1 cellular context compared by ENCODE assay signal in the genomic region with DNA sequence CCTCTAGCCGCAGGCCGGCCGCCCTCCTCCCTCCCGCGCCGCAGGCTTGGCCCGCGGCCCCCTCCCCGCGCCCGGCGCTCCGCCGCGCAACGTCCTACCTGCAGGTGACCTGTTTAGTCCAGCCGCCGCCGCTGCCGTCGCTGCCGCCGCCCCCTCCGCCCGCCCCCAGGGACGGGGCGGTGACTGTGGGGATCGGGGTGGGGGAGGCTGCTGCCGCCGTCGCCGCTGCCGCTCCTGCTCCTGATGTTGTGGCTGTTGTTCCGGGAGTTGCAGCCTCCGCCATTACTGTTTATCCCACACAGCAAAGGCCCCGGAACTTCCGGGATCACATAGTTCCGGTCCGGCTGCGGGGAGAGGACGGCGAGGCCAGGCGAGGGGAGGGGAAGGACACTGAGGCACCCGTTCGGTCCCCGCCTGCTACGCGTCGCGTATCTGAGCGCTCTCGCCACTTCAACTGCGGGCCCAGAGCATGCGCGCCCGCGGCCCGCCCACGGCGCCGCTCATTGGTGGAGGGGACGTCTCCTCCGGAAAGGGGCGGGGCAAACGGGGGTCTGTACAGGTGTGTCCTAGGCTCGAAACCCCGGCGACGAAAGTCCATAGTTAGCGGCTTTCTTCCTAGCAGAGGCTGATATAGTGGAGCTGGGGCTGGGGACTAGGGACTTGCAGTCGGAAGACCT.
A peak's percentile ranks its signal among the peaks of the same experiment; 100 is the strongest.
TF ChIP-seq lines count a peak whose summit lies in the region.

A gene with protein sequence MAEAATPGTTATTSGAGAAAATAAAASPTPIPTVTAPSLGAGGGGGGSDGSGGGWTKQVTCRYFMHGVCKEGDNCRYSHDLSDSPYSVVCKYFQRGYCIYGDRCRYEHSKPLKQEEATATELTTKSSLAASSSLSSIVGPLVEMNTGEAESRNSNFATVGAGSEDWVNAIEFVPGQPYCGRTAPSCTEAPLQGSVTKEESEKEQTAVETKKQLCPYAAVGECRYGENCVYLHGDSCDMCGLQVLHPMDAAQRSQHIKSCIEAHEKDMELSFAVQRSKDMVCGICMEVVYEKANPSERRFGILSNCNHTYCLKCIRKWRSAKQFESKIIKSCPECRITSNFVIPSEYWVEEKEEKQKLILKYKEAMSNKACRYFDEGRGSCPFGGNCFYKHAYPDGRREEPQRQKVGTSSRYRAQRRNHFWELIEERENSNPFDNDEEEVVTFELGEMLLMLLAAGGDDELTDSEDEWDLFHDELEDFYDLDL (minus strand): TSS at position 444 of the 677 bp plus-strand sequence. CDS start 161 bp downstream, at position 283.

TF ChIP-seq in K562, 482 proteins besides CTCF, POLR2A, EP300 and RAD21 (continued from another document and continues in another):
- no peak for TF ChIP-seq CBX8 (IDR thresholded peaks at IDR 0.05; ENCODE audit: borderline replicate concordance, extremely low read depth, low read depth, low read length, poor library complexity, severe bottlenecking)
- TF ChIP-seq CEBPB (tag; IDR thresholded peaks at IDR 0.05), result no peak
- TF ChIP-seq RBM34 (IDR thresholded peaks at IDR 0.05; ENCODE audit: borderline replicate concordance, insufficient read depth, low read length), result no peak
- TF ChIP-seq, protein P1, sequence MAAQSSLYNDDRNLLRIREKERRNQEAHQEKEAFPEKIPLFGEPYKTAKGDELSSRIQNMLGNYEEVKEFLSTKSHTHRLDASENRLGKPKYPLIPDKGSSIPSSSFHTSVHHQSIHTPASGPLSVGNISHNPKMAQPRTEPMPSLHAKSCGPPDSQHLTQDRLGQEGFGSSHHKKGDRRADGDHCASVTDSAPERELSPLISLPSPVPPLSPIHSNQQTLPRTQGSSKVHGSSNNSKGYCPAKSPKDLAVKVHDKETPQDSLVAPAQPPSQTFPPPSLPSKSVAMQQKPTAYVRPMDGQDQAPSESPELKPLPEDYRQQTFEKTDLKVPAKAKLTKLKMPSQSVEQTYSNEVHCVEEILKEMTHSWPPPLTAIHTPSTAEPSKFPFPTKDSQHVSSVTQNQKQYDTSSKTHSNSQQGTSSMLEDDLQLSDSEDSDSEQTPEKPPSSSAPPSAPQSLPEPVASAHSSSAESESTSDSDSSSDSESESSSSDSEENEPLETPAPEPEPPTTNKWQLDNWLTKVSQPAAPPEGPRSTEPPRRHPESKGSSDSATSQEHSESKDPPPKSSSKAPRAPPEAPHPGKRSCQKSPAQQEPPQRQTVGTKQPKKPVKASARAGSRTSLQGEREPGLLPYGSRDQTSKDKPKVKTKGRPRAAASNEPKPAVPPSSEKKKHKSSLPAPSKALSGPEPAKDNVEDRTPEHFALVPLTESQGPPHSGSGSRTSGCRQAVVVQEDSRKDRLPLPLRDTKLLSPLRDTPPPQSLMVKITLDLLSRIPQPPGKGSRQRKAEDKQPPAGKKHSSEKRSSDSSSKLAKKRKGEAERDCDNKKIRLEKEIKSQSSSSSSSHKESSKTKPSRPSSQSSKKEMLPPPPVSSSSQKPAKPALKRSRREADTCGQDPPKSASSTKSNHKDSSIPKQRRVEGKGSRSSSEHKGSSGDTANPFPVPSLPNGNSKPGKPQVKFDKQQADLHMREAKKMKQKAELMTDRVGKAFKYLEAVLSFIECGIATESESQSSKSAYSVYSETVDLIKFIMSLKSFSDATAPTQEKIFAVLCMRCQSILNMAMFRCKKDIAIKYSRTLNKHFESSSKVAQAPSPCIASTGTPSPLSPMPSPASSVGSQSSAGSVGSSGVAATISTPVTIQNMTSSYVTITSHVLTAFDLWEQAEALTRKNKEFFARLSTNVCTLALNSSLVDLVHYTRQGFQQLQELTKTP (IDR thresholded peaks at IDR 0.05; ENCODE audit: low read depth in 1 of 2, partially characterized antibody in 2 of 2), result peak in 1 of 2 experiments; percentile 81
- TF ChIP-seq, protein P2, sequence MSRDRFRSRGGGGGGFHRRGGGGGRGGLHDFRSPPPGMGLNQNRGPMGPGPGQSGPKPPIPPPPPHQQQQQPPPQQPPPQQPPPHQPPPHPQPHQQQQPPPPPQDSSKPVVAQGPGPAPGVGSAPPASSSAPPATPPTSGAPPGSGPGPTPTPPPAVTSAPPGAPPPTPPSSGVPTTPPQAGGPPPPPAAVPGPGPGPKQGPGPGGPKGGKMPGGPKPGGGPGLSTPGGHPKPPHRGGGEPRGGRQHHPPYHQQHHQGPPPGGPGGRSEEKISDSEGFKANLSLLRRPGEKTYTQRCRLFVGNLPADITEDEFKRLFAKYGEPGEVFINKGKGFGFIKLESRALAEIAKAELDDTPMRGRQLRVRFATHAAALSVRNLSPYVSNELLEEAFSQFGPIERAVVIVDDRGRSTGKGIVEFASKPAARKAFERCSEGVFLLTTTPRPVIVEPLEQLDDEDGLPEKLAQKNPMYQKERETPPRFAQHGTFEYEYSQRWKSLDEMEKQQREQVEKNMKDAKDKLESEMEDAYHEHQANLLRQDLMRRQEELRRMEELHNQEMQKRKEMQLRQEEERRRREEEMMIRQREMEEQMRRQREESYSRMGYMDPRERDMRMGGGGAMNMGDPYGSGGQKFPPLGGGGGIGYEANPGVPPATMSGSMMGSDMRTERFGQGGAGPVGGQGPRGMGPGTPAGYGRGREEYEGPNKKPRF (IDR thresholded peaks at IDR 0.05; ENCODE audit: low read depth, low read length), result no peak
- TF ChIP-seq, protein P3, sequence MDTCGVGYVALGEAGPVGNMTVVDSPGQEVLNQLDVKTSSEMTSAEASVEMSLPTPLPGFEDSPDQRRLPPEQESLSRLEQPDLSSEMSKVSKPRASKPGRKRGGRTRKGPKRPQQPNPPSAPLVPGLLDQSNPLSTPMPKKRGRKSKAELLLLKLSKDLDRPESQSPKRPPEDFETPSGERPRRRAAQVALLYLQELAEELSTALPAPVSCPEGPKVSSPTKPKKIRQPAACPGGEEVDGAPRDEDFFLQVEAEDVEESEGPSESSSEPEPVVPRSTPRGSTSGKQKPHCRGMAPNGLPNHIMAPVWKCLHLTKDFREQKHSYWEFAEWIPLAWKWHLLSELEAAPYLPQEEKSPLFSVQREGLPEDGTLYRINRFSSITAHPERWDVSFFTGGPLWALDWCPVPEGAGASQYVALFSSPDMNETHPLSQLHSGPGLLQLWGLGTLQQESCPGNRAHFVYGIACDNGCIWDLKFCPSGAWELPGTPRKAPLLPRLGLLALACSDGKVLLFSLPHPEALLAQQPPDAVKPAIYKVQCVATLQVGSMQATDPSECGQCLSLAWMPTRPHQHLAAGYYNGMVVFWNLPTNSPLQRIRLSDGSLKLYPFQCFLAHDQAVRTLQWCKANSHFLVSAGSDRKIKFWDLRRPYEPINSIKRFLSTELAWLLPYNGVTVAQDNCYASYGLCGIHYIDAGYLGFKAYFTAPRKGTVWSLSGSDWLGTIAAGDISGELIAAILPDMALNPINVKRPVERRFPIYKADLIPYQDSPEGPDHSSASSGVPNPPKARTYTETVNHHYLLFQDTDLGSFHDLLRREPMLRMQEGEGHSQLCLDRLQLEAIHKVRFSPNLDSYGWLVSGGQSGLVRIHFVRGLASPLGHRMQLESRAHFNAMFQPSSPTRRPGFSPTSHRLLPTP (IDR thresholded peaks at IDR 0.05; ENCODE audit: borderline replicate concordance, extremely low read depth, insufficient read length), result peak; percentile 3
- TF ChIP-seq MCM7 (IDR thresholded peaks at IDR 0.05), result no peak
- TF ChIP-seq MYC (IDR thresholded peaks at IDR 0.05; ENCODE audit: low read depth, low read length), result peak; percentile 90
- TF ChIP-seq MYC (CRISPR knock-in tag; IDR thresholded peaks at IDR 0.05; ENCODE audit: borderline replicate concordance, low read depth), result no peak
- no peak for TF ChIP-seq BCL6 (CRISPR knock-in tag; IDR thresholded peaks at IDR 0.05)
- TF ChIP-seq RCOR1 (IDR thresholded peaks at IDR 0.05; ENCODE audit: borderline replicate concordance in 1 of 2, low read depth in 2 of 2, low read length in 2 of 2), result peak in 1 of 2 experiments; percentile 73; a peak in 2 of 4 replicates
- TF ChIP-seq HNRNPLL (IDR thresholded peaks at IDR 0.05; ENCODE audit: low read depth, low read length, poor library complexity, severe bottlenecking), result no peak
- TF ChIP-seq, protein P4, sequence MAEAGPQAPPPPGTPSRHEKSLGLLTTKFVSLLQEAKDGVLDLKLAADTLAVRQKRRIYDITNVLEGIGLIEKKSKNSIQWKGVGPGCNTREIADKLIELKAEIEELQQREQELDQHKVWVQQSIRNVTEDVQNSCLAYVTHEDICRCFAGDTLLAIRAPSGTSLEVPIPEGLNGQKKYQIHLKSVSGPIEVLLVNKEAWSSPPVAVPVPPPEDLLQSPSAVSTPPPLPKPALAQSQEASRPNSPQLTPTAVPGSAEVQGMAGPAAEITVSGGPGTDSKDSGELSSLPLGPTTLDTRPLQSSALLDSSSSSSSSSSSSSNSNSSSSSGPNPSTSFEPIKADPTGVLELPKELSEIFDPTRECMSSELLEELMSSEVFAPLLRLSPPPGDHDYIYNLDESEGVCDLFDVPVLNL (CRISPR knock-in tag; IDR thresholded peaks at IDR 0.05; ENCODE audit: low read depth), result peak; percentile 56; the same call in 1 of the 2 replicates
- no peak for TF ChIP-seq HNRNPUL1 (IDR thresholded peaks at IDR 0.05; ENCODE audit: low read length)
- TF ChIP-seq SMARCC2 (IDR thresholded peaks at IDR 0.05; ENCODE audit: low read depth), result no peak
- TF ChIP-seq, protein P5, sequence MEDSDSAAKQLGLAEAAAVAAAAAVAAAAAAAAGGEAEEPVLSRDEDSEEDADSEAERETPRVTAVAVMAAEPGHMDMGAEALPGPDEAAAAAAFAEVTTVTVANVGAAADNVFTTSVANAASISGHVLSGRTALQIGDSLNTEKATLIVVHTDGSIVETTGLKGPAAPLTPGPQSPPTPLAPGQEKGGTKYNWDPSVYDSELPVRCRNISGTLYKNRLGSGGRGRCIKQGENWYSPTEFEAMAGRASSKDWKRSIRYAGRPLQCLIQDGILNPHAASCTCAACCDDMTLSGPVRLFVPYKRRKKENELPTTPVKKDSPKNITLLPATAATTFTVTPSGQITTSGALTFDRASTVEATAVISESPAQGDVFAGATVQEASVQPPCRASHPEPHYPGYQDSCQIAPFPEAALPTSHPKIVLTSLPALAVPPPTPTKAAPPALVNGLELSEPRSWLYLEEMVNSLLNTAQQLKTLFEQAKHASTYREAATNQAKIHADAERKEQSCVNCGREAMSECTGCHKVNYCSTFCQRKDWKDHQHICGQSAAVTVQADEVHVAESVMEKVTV (CRISPR knock-in tag; IDR thresholded peaks at IDR 0.05), result no peak
- TF ChIP-seq ZNF274 (IDR thresholded peaks at IDR 0.05; ENCODE audit: borderline replicate concordance, low read depth, low read length), result no peak; the same call in 1 of the 2 replicates
- TF ChIP-seq CSDE1 (IDR thresholded peaks at IDR 0.05), result no peak
- TF ChIP-seq HMG20B (CRISPR knock-in tag; IDR thresholded peaks at IDR 0.05), result no peak
- no peak for TF ChIP-seq PHTF2 (CRISPR knock-in tag; IDR thresholded peaks at IDR 0.05)
- peak; percentile 87 for TF ChIP-seq ZNF263 (CRISPR knock-in tag; IDR thresholded peaks at IDR 0.05; ENCODE audit: borderline replicate concordance)
- TF ChIP-seq ZNF778 (CRISPR knock-in tag; IDR thresholded peaks at IDR 0.05), result no peak
- TF ChIP-seq NFIX (CRISPR knock-in tag; IDR thresholded peaks at IDR 0.05; ENCODE audit: low read depth), result no peak
- peak; percentile 86 for TF ChIP-seq ZNF431 (CRISPR knock-in tag; IDR thresholded peaks at IDR 0.05)
- TF ChIP-seq, protein P6, sequence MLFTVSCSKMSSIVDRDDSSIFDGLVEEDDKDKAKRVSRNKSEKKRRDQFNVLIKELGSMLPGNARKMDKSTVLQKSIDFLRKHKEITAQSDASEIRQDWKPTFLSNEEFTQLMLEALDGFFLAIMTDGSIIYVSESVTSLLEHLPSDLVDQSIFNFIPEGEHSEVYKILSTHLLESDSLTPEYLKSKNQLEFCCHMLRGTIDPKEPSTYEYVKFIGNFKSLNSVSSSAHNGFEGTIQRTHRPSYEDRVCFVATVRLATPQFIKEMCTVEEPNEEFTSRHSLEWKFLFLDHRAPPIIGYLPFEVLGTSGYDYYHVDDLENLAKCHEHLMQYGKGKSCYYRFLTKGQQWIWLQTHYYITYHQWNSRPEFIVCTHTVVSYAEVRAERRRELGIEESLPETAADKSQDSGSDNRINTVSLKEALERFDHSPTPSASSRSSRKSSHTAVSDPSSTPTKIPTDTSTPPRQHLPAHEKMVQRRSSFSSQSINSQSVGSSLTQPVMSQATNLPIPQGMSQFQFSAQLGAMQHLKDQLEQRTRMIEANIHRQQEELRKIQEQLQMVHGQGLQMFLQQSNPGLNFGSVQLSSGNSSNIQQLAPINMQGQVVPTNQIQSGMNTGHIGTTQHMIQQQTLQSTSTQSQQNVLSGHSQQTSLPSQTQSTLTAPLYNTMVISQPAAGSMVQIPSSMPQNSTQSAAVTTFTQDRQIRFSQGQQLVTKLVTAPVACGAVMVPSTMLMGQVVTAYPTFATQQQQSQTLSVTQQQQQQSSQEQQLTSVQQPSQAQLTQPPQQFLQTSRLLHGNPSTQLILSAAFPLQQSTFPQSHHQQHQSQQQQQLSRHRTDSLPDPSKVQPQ (CRISPR knock-in tag; IDR thresholded peaks at IDR 0.05; ENCODE audit: borderline replicate concordance), result no peak
- TF ChIP-seq ZNF232 (CRISPR knock-in tag; IDR thresholded peaks at IDR 0.05), result peak; percentile 83; the same call in 1 of the 2 replicates
